ENCODE assay signal across 8 cellular contexts in genomic region chr5:83718195-83718825, GRCh38. TPM values are rescaled to one million over a fixed set of nuclear protein-coding genes. Genes with fewer than 3 reads are reported as not detected.
DNase-seq lines count a peak whose midpoint lies in the region; ATAC-seq, FAIRE-seq and TF ChIP-seq lines count a peak whose summit lies in the region.

No MANE protein-coding gene starts in this region.

- H3K27ac ChIP-seq in pancreas = no peak overlapping the region

- H3K4me3 ChIP-seq in fibroblast of villous mesenchyme (ENCODE audit: low read depth, low read length) = no peak overlapping the region
- no peak overlapping the region for H3K4me3 ChIP-seq in pancreas

- 5% methylated on average over 6 of the region's 6 CpGs for WGBS in pancreas, 2 donors

- no peaks in the 10 kb centered on the region for H3K4me1 ChIP-seq in pancreas

- no peaks in the 10 kb centered on the region for H3K36me3 ChIP-seq in pancreas

- peaks cover 0 to 25% (median 3%) of the 10 kb centered on the region in 4 donors for H3K27me3 ChIP-seq in pancreas

- DNase-seq in DMS 273 (lab: John Stamatoyannopoulos, UW; ENCODE audit: unreplicated experiment) (peak; percentile 84), NCI-H2029 treated with DMSO at 0.1 percent for 48 hours (lab: John Stamatoyannopoulos, UW) (peak; percentile 50), fibroblast of villous mesenchyme (ENCODE audit: low read depth) (peak; percentile 69), pancreas (peak in 3 of 6 donors; percentile 5 to 45 (median 30)), DMS79 (lab: John Stamatoyannopoulos, UW) (no peak)

- no peaks in the 10 kb centered on the region for H3K9me3 ChIP-seq in pancreas

- ATAC-seq in GM19328 (IDR thresholded peaks at IDR 0.05; ENCODE audit: unreplicated experiment) (peak; percentile 66), HG03135 (IDR thresholded peaks at IDR 0.05; ENCODE audit: unreplicated experiment) (peak; percentile 82), pancreas (peak; percentile 60 to 92 (median 88))

- intact Hi-C loops in pancreas (cut with DNase I) = no loop called here

- TF ChIP-seq CTCF in fibroblast of villous mesenchyme (IDR thresholded peaks at IDR 0.05; ENCODE audit: insufficient read depth, low read depth, low read length) (peak; percentile 90), pancreas (IDR thresholded peaks at IDR 0.05) (peak; percentile 43 to 78 (median 61))

- FAIRE-seq in TTC549 (lab: Jason Lieb, UNC) = peak; percentile 63
- FAIRE-seq in pancreas (lab: Jason Lieb, UNC) = peak; percentile 85

RNA-seq across cellular contexts. Expression of gene HAPLN1, which starts 2.3 kb away (rescaled TPM):
- total RNA-seq in fibroblast of villous mesenchyme (0.43 and 3.9 TPM in 2 replicates), pancreas (not detected)
- under 1 TPM in 1 of 2 donors, not detected in 1; 0.02 TPM for polyA plus RNA-seq in pancreas
